ENCODE assay signal across 8 cellular contexts in the genomic region with DNA sequence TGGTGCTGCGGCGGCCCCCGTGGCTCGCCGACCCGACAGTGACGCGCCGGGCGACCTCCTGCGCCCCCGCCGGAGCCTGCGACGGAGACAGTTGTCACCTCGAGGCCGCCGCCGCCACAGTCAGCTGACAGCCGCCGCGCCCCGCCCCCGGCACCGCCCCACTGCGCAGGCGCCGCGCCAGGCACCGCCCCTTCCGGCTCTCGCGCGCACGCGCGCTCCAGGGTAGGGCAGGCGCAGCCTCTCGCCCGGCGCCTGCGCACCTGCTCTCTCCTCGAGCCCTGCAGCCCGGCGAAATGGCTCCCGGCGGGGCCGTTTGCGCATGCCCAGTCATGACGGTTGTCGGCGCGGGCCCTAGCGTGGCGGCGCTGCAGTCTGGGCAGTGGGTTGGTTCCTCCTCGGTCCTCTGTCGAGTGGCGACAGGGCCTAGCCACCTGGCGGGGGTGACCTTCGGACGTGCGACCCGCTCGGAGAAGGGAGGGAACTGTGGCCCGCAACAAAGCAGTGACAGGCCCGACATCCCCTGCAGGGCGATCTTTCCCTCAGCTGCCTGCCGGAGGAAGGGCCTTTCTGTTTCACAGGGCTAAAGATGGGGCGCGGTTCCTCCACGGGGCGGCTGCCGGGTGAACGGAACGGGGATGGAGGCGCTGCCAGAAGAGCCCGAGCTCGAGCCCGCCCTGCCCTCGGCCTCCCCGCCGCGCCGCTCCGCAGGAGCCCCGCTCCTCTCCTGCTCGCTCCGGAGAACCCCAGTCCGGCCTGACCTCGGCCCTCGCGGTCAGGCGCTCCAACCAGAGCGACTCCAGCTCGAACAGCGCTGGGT. TPM values are rescaled to one million over a fixed set of nuclear protein-coding genes. Genes with fewer than 3 reads are reported as not detected.
DNase-seq lines count a peak whose midpoint lies in the region; ATAC-seq and TF ChIP-seq lines count a peak whose summit lies in the region.

A gene (minus strand): TSS at position 135 of the 817 bp plus-strand sequence. CDS start 134 bp downstream, at position 1.

- H3K9me3 ChIP-seq in trophoblast cell (ENCODE audit: insufficient read depth, low read depth, low read length) (peaks cover 1% of the 10 kb centered on the region), tibial nerve (peaks cover 0 to 6% (median 0%) of the 10 kb centered on the region in 4 donors)

- H3K27ac Mint-ChIP-seq in activated naive CD8-positive, alpha-beta T cell treated with anti-CD3 and anti-CD28 coated beads, Interleukin-2, amount 50 U/mL, for 24 hours, result peak within 1 kb of the TSS; percentile 96

- H3K27ac ChIP-seq in trophoblast cell (ENCODE audit: low read depth, low read length) (peak within 1 kb of the TSS; percentile 40), tibial nerve (peak within 1 kb of the TSS; percentile 92 to 98 (median 96))

- peak within 1 kb of the TSS; percentile 89 for H3K4me3 Mint-ChIP-seq in activated naive CD8-positive, alpha-beta T cell treated with anti-CD3 and anti-CD28 coated beads, Interleukin-2, amount 50 U/mL, for 24 hours

- no peak within 1 kb of the TSS for H3K23ac ChIP-seq in trophoblast cell (ENCODE audit: low read length)

- H3K79me1 ChIP-seq in trophoblast cell (ENCODE audit: low read length), result peaks cover 12% of the 10 kb centered on the region

- peaks cover 40% of the 10 kb centered on the region for H3K4me1 Mint-ChIP-seq in activated naive CD8-positive, alpha-beta T cell treated with anti-CD3 and anti-CD28 coated beads, Interleukin-2, amount 50 U/mL, for 24 hours

- H4K8ac ChIP-seq in trophoblast cell (ENCODE audit: low read depth, low read length), result peak within 1 kb of the TSS; percentile 97

- H3K36me3 ChIP-seq in trophoblast cell (ENCODE audit: control insufficient read depth in 1 of 2, insufficient read depth in 2 of 2, low read length in 2 of 2), result peaks cover 16 to 20% of the 10 kb centered on the region in 2 experiments
- H3K36me3 ChIP-seq in tibial nerve, result peaks cover 0 to 14% (median 0%) of the 10 kb centered on the region in 3 donors

- H3K4me1 ChIP-seq in trophoblast cell (ENCODE audit: control insufficient read depth in 1 of 2, insufficient read depth in 2 of 2, low read length in 2 of 2), result peaks cover 10 to 18% of the 10 kb centered on the region in 2 experiments
- H3K4me1 ChIP-seq in tibial nerve, result peaks cover 0 to 58% (median 35%) of the 10 kb centered on the region in 4 donors

- peak within 1 kb of the TSS; percentile 93 for H4K91ac ChIP-seq in trophoblast cell (ENCODE audit: low read depth, low read length)

- peak; percentile 79 to 91 for TF ChIP-seq EP300 in tibial nerve (IDR thresholded peaks at IDR 0.05)

- H3K27me3 ChIP-seq in trophoblast cell (ENCODE audit: insufficient read depth, low read length) (no peaks in the 10 kb centered on the region), tibial nerve (no peaks in the 10 kb centered on the region)

- DNase-seq in NCI-H1417 (lab: John Stamatoyannopoulos, UW) (peak; percentile 95 to 97 (median 96)), SW480 (ENCODE audit: low spot score) (peak; percentile 86), cardiac septum (ENCODE audit: low spot score) (peak; percentile 99), trophoblast cell (peak; percentile 95 to 98), tibial nerve (ENCODE audit: low spot score in 2 of 2) (peak; percentile 89 to 90)
- DNase-seq in activated naive CD8-positive, alpha-beta T cell treated with anti-CD3 and anti-CD28 coated beads, Interleukin-2, amount 50 U/mL, for 24 hours, result peak; percentile 99

- peaks cover 19% of the 10 kb centered on the region for H3K79me2 ChIP-seq in trophoblast cell (ENCODE audit: control insufficient read depth, insufficient read depth, low read length, poor library complexity)

- TF ChIP-seq POLR2A in tibial nerve (IDR thresholded peaks at IDR 0.05), result peak; percentile 73 to 96

- peak within 1 kb of the TSS; percentile 90 for H3K9ac ChIP-seq in trophoblast cell (ENCODE audit: low read length)

- intact Hi-C loops in cardiac septum (cut with DNase I), result loop anchor here (2.0 kb wide), 1 partner anchor 47 kb away; no protein-coding TSS in a partner anchor

- no peak within 1 kb of the TSS for H2BK12ac ChIP-seq in trophoblast cell (ENCODE audit: low read length)

- 0 out of 2 replicates have a peak, but pooled peaks have one; percentile 25 for TF ChIP-seq CTCF in GM12875 (IDR thresholded peaks at IDR 0.05; ENCODE audit: borderline replicate concordance, insufficient read depth, low read depth, low read length)
- TF ChIP-seq CTCF in tibial nerve (IDR thresholded peaks at IDR 0.05), result peak; percentile 1 to 77 (median 34)

- H4K12ac ChIP-seq in trophoblast cell (ENCODE audit: low read depth, low read length), result peak within 1 kb of the TSS; percentile 99

- peak within 1 kb of the TSS; percentile 85 for H2BK5ac ChIP-seq in trophoblast cell (ENCODE audit: low read depth, low read length, poor library complexity)

- peak within 1 kb of the TSS; percentile 95 for H3K4me2 ChIP-seq in trophoblast cell (ENCODE audit: low read length)

- H2AFZ ChIP-seq in trophoblast cell (ENCODE audit: insufficient read depth, low read length, poor library complexity), result peak within 1 kb of the TSS; percentile 99

- H3K18ac ChIP-seq in trophoblast cell (ENCODE audit: low read length), result peak within 1 kb of the TSS; percentile 99

- peak within 1 kb of the TSS; percentile 97 for H3K4ac ChIP-seq in trophoblast cell (ENCODE audit: low read depth, low read length)

- WGBS in trophoblast cell (ENCODE audit: extremely low coverage, insufficient coverage, insufficient read length), result no CpG with 5 or more reads among the region's 97 CpGs
- WGBS in tibial nerve, 2 donors, result 2% methylated on average over 42 to 43 of the region's 97 CpGs

- H3K4me3 ChIP-seq in GM12875 (ENCODE audit: low read depth, low read length) (peak within 1 kb of the TSS; percentile 78), trophoblast cell (ENCODE audit: low read depth, low read length) (peak within 1 kb of the TSS; percentile 100), tibial nerve (peak within 1 kb of the TSS; percentile 74 to 89 (median 87))

- peak within 1 kb of the TSS; percentile 96 for H3K14ac ChIP-seq in trophoblast cell (ENCODE audit: low read length)

- H2BK120ac ChIP-seq in trophoblast cell (ENCODE audit: insufficient read depth, low read length, poor library complexity), result peak within 1 kb of the TSS; percentile 86

- H3K36me3 Mint-ChIP-seq in activated naive CD8-positive, alpha-beta T cell treated with anti-CD3 and anti-CD28 coated beads, Interleukin-2, amount 50 U/mL, for 24 hours (ENCODE audit: low read depth), result peaks cover 23% of the 10 kb centered on the region

- H3K9me3 Mint-ChIP-seq in activated naive CD8-positive, alpha-beta T cell treated with anti-CD3 and anti-CD28 coated beads, Interleukin-2, amount 50 U/mL, for 24 hours, result peaks cover 11% of the 10 kb centered on the region

- H2AK5ac ChIP-seq in trophoblast cell (ENCODE audit: low read length), result peak within 1 kb of the TSS; percentile 71

- ATAC-seq in HG02759 (IDR thresholded peaks at IDR 0.05; ENCODE audit: unreplicated experiment), result peak; percentile 80
- peak; percentile 87 for ATAC-seq in activated naive CD8-positive, alpha-beta T cell treated with anti-CD3 and anti-CD28 coated beads, Interleukin-2, amount 50 U/mL, for 24 hours

- H3K27me3 Mint-ChIP-seq in activated naive CD8-positive, alpha-beta T cell treated with anti-CD3 and anti-CD28 coated beads, Interleukin-2, amount 50 U/mL, for 24 hours, result no peaks in the 10 kb centered on the region

RNA-seq across cellular contexts. Expression of the gene that starts here (rescaled TPM):
- total RNA-seq in cardiac septum (46.9 TPM), tibial nerve (10 to 100 TPM; 50.9 to 89.0 (median 54.9) TPM)
- 31.6 and 33.1 TPM in 2 replicates for polyA plus RNA-seq in trophoblast cell (2013)

Comparison
In these comparisons a context has a peak if more than half of its experiments do, and no peak if none do; other contexts are left out.
1. Peak in every context shown above with its lines: DNase-seq, ATAC-seq, H3K4me3 ChIP-seq and H3K27ac ChIP-seq.